Comparison of ENCODE assay signal across 14 cellular contexts in the genomic region with DNA sequence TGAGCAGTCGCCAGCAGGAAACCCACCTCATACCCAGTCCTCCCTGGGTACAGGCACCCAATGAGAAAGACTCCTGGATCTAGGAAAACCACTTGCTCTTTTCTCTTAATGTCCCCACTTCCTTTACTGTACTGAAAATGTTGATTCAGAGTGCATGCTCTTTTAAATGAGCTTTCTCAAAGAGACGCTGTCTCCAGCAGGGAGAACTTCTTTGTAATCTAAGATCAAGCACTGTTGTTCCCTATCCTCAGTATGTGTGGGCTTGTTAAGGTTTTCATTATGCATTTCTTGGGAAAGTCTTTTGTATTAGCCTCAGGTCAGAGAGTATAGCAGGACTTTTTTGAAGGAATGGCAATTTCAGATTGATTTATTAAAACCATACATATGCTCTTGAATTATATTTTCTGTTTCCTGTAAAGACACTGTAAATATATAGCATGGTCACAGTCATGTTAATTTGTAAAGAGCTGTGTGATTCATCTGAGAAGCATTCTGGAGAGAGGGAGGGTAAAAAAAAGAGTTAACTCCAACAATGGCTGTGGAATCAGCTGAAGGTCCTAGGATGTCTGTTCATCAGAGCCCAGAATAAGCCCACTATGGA.
DNase-seq lines count a peak whose midpoint lies in the region; ATAC-seq, FAIRE-seq and TF ChIP-seq lines count a peak whose summit lies in the region.
"Had no signal": no experiment of that assay in that cellular context is flagged by ENCODE, and none has a peak within 500 bp of the region (broad histone marks: within the 10 kb centered on the region; RNA-seq: fewer than 3 reads in every experiment).

No MANE protein-coding gene starts in this region.

- H3K4me2 ChIP-seq in HCT116 (ENCODE audit: low read length) (peak overlapping the region; percentile 36), hepatocyte (peak overlapping the region; percentile 31)

- H4K20me1 ChIP-seq in HCT116 (ENCODE audit: insufficient read depth) (no peaks in the 10 kb centered on the region), hepatocyte (ENCODE audit: insufficient read depth, poor library complexity, severe bottlenecking) (no peaks in the 10 kb centered on the region)

- ATAC-seq in HCT116: peak; percentile 47
- ATAC-seq: Right ventricle myocardium inferior; stimulated activated naive CD8-positive, alpha-beta T cell treated with anti-CD3 and anti-CD28 coated beads, Interleukin-15, amount 100 ng/mL, for 72 hours had no signal

- H3K9me2 ChIP-seq in HCT116 (ENCODE audit: insufficient read depth): no peaks in the 10 kb centered on the region
- H3K9me2 ChIP-seq in hepatocyte (replicated peaks; ENCODE audit: insufficient read depth): no peaks in the 10 kb centered on the region

- no peaks in the 10 kb centered on the region for H3K36me3 ChIP-seq in HCT116 (ENCODE audit: control insufficient read depth in 1 of 2, insufficient read depth in 2 of 2, low read length in 2 of 2)
- H3K36me3 ChIP-seq in adipocyte (ENCODE audit: control insufficient read depth, insufficient read depth, low read length, severe bottlenecking): no peaks in the 10 kb centered on the region
- H3K36me3 ChIP-seq in hepatocyte (replicated peaks; ENCODE audit: insufficient read depth, low read depth): no peaks in the 10 kb centered on the region
- H3K36me3 ChIP-seq in adrenal gland (replicated peaks in 1 of 2): peaks cover 0 to 20% of the 10 kb centered on the region in 2 donors
- H3K36me3 ChIP-seq: brain microvascular endothelial cell had no signal

- intact Hi-C loops in HCT116 (cut with micrococcal nuclease) (no loop called here), adrenal gland (cut with DNase I) (no loop called here)

- H3K27me3 ChIP-seq in HCT116 (ENCODE audit: insufficient read depth, low read length): no peaks in the 10 kb centered on the region
- H3K27me3 ChIP-seq in adipocyte (replicated peaks; ENCODE audit: control insufficient read depth, insufficient read depth, low read length): no peaks in the 10 kb centered on the region
- H3K27me3 ChIP-seq in hepatocyte: no peaks in the 10 kb centered on the region
- H3K27me3 ChIP-seq in adrenal gland: no peaks in the 10 kb centered on the region
- H3K27me3 ChIP-seq: brain microvascular endothelial cell had no signal

- H3K9me3 ChIP-seq in HCT116 (ENCODE audit: control insufficient read depth in 1 of 2, insufficient read depth in 1 of 2, low read depth in 1 of 2, low read length in 2 of 2): no peaks in the 10 kb centered on the region
- no peaks in the 10 kb centered on the region for H3K9me3 ChIP-seq in adipocyte (ENCODE audit: control insufficient read depth, low read length)
- H3K9me3 ChIP-seq in hepatocyte (ENCODE audit: low read depth): no peaks in the 10 kb centered on the region
- H3K9me3 ChIP-seq in adrenal gland (replicated peaks in 1 of 3): no peaks in the 10 kb centered on the region

- TF ChIP-seq CTCF in HCT116 (IDR thresholded peaks at IDR 0.05 in 2 of 3, conservative IDR thresholded peaks at IDR 0.05 in 1 of 3; ENCODE audit: borderline replicate concordance in 1 of 3, insufficient read depth in 1 of 3, low read depth in 2 of 3, low read length in 2 of 3) (no peak), hepatocyte (IDR thresholded peaks at IDR 0.05; ENCODE audit: poor library complexity) (no peak), adrenal gland (IDR thresholded peaks at IDR 0.05) (no peak)

- H3K4me3 ChIP-seq in HCT116 (replicated peaks in 1 of 2; ENCODE audit: low read depth in 1 of 2, low read length in 2 of 2) (no peak overlapping the region), adipocyte (ENCODE audit: low read length) (no peak overlapping the region), hepatocyte (no peak overlapping the region), adrenal gland (no peak overlapping the region)

- DNase-seq in HCT116 (ENCODE audit: low read depth, low spot score): no peak
- DNase-seq in adipocyte (ENCODE audit: low read depth): peak; percentile 29
- no peak for DNase-seq in hepatocyte (ENCODE audit: low spot score)
- peak; percentile 48 for DNase-seq in urothelium cell line (ENCODE audit: low spot score)
- DNase-seq in H4 (ENCODE audit: low spot score): no peak
- no peak for DNase-seq in adrenal gland
- no peak for DNase-seq in NCI-H146 (lab: John Stamatoyannopoulos, UW)
- DNase-seq: activated T-cell treated with anti-CD3 and anti-CD28 coated beads for 4 hours; brain microvascular endothelial cell; DMS153; NCI-H2227 treated with DMSO at 0.1 percent for 48 hours; stimulated activated CD4-positive, alpha-beta T cell treated with anti-CD3 and anti-CD28 coated beads, Interleukin-4, amount 100 ng/mL, for 1 hour; stimulated activated naive CD8-positive, alpha-beta T cell treated with anti-CD3 and anti-CD28 coated beads, Interleukin-15, amount 100 ng/mL, for 72 hours had no signal

- CTCF ChIA-PET in HCT116 (lab: Charles Lee): interaction anchor here (1.0 kb wide), 1 partner anchor 19 kb away, joined by 3 read pairs; no protein-coding TSS in a partner anchor

- H2AFZ ChIP-seq in HCT116 (ENCODE audit: low read depth, low read length, poor library complexity, severe bottlenecking) (no peak overlapping the region), hepatocyte (no peak overlapping the region)

- POLR2A ChIA-PET in HCT116 (lab: Charles Lee): no interaction called here

- BruUV-seq in HCT116 (replicated peaks; lab: Mats Ljungman, UMichigan): no TSS peak

- H3K79me2 ChIP-seq in HCT116 (ENCODE audit: insufficient read depth, low read length): no peaks in the 10 kb centered on the region
- no peaks in the 10 kb centered on the region for H3K79me2 ChIP-seq in hepatocyte

- FAIRE-seq in urothelium cell line (lab: Jason Lieb, UNC): no peak

- no peak overlapping the region for H3K9ac ChIP-seq in HCT116 (ENCODE audit: low read length)
- no peak overlapping the region for H3K9ac ChIP-seq in adipocyte (ENCODE audit: low read length)

- RAD21 ChIA-PET in HCT116 (lab: Charles Lee; ENCODE audit: low non-redundant PET in 1 of 2, low total read pairs in 2 of 2, uncharacterized antibody in 2 of 2, unreplicated experiment in 2 of 2): no interaction called here

- peaks cover 4 to 13% of the 10 kb centered on the region in 2 experiments; a peak in 3 of 4 replicates for H3K4me1 ChIP-seq in HCT116 (ENCODE audit: control insufficient read depth in 1 of 2, insufficient read depth in 2 of 2, low read length in 2 of 2)
- H3K4me1 ChIP-seq in adipocyte (ENCODE audit: control insufficient read depth, insufficient read depth, low read length): no peaks in the 10 kb centered on the region
- H3K4me1 ChIP-seq in hepatocyte (ENCODE audit: insufficient read depth): peaks cover 35% of the 10 kb centered on the region
- no peaks in the 10 kb centered on the region for H3K4me1 ChIP-seq in adrenal gland (replicated peaks in 1 of 2)

- H3K27ac ChIP-seq in HCT116 (ENCODE audit: low read depth, low read length) (no peak overlapping the region), hepatocyte (peak overlapping the region; percentile 82), adrenal gland (no peak overlapping the region)
- H3K27ac ChIP-seq: brain microvascular endothelial cell had no signal

- WGBS in hepatocyte (ENCODE audit: low lambda C conversion rate, missing lambda C conversion rate): 64% methylated on average over 2 of the region's 2 CpGs
- 88 to 100% (median 98%) methylated on average over 2 of the region's 2 CpGs for WGBS in adrenal gland, 4 donors

- no peak for TF ChIP-seq RAD21 in HCT116 (IDR thresholded peaks at IDR 0.05; ENCODE audit: low read depth)

- TF ChIP-seq POLR2A in HCT116 (IDR thresholded peaks at IDR 0.05; ENCODE audit: borderline replicate concordance, extremely low read depth, insufficient read depth, insufficient read length) (no peak), adrenal gland (IDR thresholded peaks at IDR 0.05) (no peak)

TF ChIP-seq in HCT116, 20 proteins besides CTCF, POLR2A, EP300 and RAD21:
- TF ChIP-seq YY1 (IDR thresholded peaks at IDR 0.05; ENCODE audit: extremely low read depth, insufficient replicate concordance, low read depth, low read length) (no peak), FOSL1 (IDR thresholded peaks at IDR 0.05; ENCODE audit: low read depth) (peak; percentile 23; the same call in 1 of the 2 replicates)

Comparison
In these comparisons a context has a peak if more than half of its experiments do, and no peak if none do; other contexts are left out.
1. DNase-seq: peak in adipocyte (single experiment) and urothelium cell line (single experiment); none in HCT116 (single experiment), hepatocyte (single experiment), H4 (single experiment), adrenal gland (0 of 7) and NCI-H146 (single experiment).